Comparison of ENCODE assay signal across 24 cellular contexts in the genomic region with DNA sequence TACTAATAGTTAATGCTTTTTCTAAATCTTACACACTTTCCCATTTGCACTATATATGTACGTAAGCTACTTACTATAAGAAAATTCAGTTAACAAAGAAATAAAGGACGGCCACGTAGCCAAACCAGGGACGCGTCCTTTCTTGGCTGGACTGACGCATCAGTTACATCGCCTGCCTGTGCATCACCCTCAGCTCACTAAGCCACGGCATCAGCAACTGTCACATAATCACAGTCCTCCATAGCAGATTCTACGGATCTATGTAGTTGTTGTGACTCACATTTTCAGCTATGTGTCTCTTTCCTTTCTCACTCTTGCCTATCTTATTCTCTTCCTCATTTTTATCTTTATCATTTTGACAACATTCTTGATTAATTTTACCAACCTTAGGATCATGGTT.
"Had no signal": no experiment of that assay in that cellular context is flagged by ENCODE, and none has a peak within 500 bp of the region (broad histone marks: within the 10 kb centered on the region; RNA-seq: fewer than 3 reads in every experiment).

No MANE protein-coding gene starts in this region.

- DNase-seq: activated B cell treated with CpG ODN at 0.5 μM for 24 hours; activated CD4-positive, alpha-beta T cell treated with anti-CD3 and anti-CD28 coated beads, Interleukin-2, amount 50 U/mL, for 1 hour; activated CD8-positive, alpha-beta memory T cell treated with anti-CD3 and anti-CD28 coated beads, Interleukin-2, amount 10 ng/mL, durations not matched to agents 7 days and 5 days; activated CD8-positive, alpha-beta T cell treated with anti-CD3 and anti-CD28 coated beads for 36 hours; activated naive CD4-positive, alpha-beta T cell; activated T-cell treated with anti-CD3 and anti-CD28 coated beads, Interleukin-2, amount 50 U/mL, for 72 hours; anterior cingulate cortex; central memory CD4-positive, alpha-beta T cell; effector CD8-positive, alpha-beta T cell; gastrocnemius medialis; midbrain; naive thymus-derived CD4-positive, alpha-beta T cell; nucleus accumbens; stimulated activated CD4-positive, alpha-beta T cell treated with anti-CD3 and anti-CD28 coated beads, Interleukin-15, amount 100 ng/mL, for 24 hours; stimulated activated CD4-positive, alpha-beta T cell treated with anti-CD3 and anti-CD28 coated beads, Interleukin-2, amount 100 ng/mL, for 24 hours; stimulated activated naive CD4-positive, alpha-beta T cell; T-helper 17 cell; T1000; tibial artery; upper lobe of right lung had no signal

- H3K4me3 ChIP-seq: gastrocnemius medialis, hepatocyte, right atrium auricular region, suprapubic skin, tibial artery, upper lobe of right lung had no signal

- ATAC-seq: activated CD8-positive, alpha-beta memory T cell treated with anti-CD3 and anti-CD28 coated beads, Interleukin-2, amount 10 ng/mL, durations not matched to agents 7 days and 5 days; activated CD8-positive, alpha-beta T cell treated with anti-CD3 and anti-CD28 coated beads for 36 hours; activated naive CD4-positive, alpha-beta T cell treated with anti-CD3 and anti-CD28 coated beads, Interleukin-2, amount 50 U/mL, for 72 hours; activated T-cell treated with anti-CD3 and anti-CD28 coated beads, Interleukin-2, amount 50 U/mL, for 72 hours; gastrocnemius medialis; naive thymus-derived CD4-positive, alpha-beta T cell; T-helper 17 cell; upper lobe of right lung had no signal
